ENCODE assay signal across 8 cellular contexts in the genomic region with DNA sequence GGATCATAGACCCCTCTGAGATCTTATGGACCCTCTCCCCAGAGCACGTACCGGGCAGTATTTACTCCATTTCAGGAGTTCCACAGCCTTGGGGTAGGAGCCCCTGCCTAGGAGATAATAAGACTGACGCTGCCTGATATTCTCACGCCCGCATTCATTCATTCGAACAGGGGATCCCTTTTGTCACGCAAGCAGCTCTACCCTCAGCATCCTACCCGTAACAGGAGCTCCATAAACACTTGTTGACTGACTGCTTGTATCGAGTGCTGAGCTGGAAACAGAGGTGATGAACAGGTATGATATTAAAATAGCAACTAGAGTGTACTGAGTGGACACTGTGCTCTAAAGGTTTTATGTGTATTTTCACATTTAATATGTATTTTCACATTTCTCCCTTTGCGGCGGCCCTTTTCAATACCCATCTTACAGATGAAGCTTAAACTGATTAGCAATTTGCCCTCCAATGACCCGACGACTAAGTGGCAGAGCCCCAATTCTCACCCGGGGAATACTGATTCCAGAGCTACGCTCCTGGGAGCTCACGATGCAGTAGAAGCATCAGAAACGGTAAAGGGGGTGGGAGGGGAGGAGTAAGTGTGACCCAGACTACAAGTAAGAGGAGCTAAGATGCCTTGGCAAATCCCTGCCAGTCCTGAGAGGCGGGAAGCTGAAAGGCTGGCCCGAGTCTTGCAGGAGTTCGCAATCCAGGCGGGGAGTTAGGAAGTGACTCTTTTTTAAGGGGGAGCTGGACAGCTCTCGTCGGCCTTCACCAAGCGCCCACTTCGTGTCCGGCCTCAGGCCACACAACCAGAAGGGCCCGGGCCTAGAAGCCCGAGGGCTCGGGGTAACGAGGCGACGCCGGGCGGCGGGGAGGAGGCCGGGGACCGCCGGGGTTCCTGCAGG.
DNase-seq lines count a peak whose midpoint lies in the region; ATAC-seq and TF ChIP-seq lines count a peak whose summit lies in the region.

No MANE protein-coding gene starts in this region.

- peaks cover 21% of the 10 kb centered on the region for H3K4me1 Mint-ChIP-seq in T-helper 1 cell treated with Interleukin-12 subunit alpha and Interleukin-12 subunit beta and Interleukin-4 antibody, amounts not matched to agents 30 μg/mL and 1 μg/mL, for 36 hours (ENCODE audit: low read depth)

- no peak for TF ChIP-seq EP300 in Ishikawa (IDR thresholded peaks at IDR 0.05; ENCODE audit: borderline replicate concordance)

- peak overlapping the region; percentile 100 for H3K27ac ChIP-seq in cingulate gyrus (ENCODE audit: low read depth, low read length)

- H3K9me3 Mint-ChIP-seq in T-helper 1 cell treated with Interleukin-12 subunit alpha and Interleukin-12 subunit beta and Interleukin-4 antibody, amounts not matched to agents 30 μg/mL and 1 μg/mL, for 36 hours = no peaks in the 10 kb centered on the region

- H3K27ac Mint-ChIP-seq in T-helper 1 cell treated with Interleukin-12 subunit alpha and Interleukin-12 subunit beta and Interleukin-4 antibody, amounts not matched to agents 30 μg/mL and 1 μg/mL, for 36 hours = peak overlapping the region; percentile 86

- H3K36me3 Mint-ChIP-seq in T-helper 1 cell treated with Interleukin-12 subunit alpha and Interleukin-12 subunit beta and Interleukin-4 antibody, amounts not matched to agents 30 μg/mL and 1 μg/mL, for 36 hours (ENCODE audit: low read depth) = peaks cover 2% of the 10 kb centered on the region

- DNase-seq in GM04503 (ENCODE audit: low read depth) = peak; percentile 32
- DNase-seq in kidney glomerular epithelial cell (lab: John Stamatoyannopoulos, UW) = peak; percentile 23
- peak; percentile 1 to 3 for DNase-seq in stimulated activated CD4-positive, alpha-beta T cell treated with anti-CD3 and anti-CD28 coated beads, Interleukin-15, amount 100 ng/mL, for 1 hour (ENCODE audit: low read depth in 1 of 2, low spot score in 1 of 2)
- DNase-seq in activated CD4-positive, CD25-positive, alpha-beta regulatory T cell (lab: John Stamatoyannopoulos, UW) = no peak

- H3K4me3 Mint-ChIP-seq in T-helper 1 cell treated with Interleukin-12 subunit alpha and Interleukin-12 subunit beta and Interleukin-4 antibody, amounts not matched to agents 30 μg/mL and 1 μg/mL, for 36 hours = peak overlapping the region; percentile 94

- no peak for TF ChIP-seq RAD21 in Ishikawa (IDR thresholded peaks at IDR 0.05; ENCODE audit: low read depth)

- peaks cover 6% of the 10 kb centered on the region for H3K27me3 Mint-ChIP-seq in T-helper 1 cell treated with Interleukin-12 subunit alpha and Interleukin-12 subunit beta and Interleukin-4 antibody, amounts not matched to agents 30 μg/mL and 1 μg/mL, for 36 hours (ENCODE audit: low read depth)

- ATAC-seq in GM21737 (IDR thresholded peaks at IDR 0.05; ENCODE audit: unreplicated experiment) = peak; percentile 8

TF ChIP-seq in Ishikawa, 13 proteins besides CTCF, POLR2A, EP300 and RAD21:
- TF ChIP-seq EGR1 (IDR thresholded peaks at IDR 0.05) = no peak
- TF ChIP-seq, protein P1, sequence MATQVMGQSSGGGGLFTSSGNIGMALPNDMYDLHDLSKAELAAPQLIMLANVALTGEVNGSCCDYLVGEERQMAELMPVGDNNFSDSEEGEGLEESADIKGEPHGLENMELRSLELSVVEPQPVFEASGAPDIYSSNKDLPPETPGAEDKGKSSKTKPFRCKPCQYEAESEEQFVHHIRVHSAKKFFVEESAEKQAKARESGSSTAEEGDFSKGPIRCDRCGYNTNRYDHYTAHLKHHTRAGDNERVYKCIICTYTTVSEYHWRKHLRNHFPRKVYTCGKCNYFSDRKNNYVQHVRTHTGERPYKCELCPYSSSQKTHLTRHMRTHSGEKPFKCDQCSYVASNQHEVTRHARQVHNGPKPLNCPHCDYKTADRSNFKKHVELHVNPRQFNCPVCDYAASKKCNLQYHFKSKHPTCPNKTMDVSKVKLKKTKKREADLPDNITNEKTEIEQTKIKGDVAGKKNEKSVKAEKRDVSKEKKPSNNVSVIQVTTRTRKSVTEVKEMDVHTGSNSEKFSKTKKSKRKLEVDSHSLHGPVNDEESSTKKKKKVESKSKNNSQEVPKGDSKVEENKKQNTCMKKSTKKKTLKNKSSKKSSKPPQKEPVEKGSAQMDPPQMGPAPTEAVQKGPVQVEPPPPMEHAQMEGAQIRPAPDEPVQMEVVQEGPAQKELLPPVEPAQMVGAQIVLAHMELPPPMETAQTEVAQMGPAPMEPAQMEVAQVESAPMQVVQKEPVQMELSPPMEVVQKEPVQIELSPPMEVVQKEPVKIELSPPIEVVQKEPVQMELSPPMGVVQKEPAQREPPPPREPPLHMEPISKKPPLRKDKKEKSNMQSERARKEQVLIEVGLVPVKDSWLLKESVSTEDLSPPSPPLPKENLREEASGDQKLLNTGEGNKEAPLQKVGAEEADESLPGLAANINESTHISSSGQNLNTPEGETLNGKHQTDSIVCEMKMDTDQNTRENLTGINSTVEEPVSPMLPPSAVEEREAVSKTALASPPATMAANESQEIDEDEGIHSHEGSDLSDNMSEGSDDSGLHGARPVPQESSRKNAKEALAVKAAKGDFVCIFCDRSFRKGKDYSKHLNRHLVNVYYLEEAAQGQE (IDR thresholded peaks at IDR 0.05; ENCODE audit: low read depth) = peak; percentile 68

Comparison
In these comparisons a context has a peak if more than half of its experiments do, and no peak if none do; other contexts are left out.
1. DNase-seq: peak in GM04503 (single experiment), kidney glomerular epithelial cell (single experiment) and stimulated activated CD4-positive, alpha-beta T cell treated with anti-CD3 and anti-CD28 coated beads, Interleukin-15, amount 100 ng/mL, for 1 hour (2 of 2); none in activated CD4-positive, CD25-positive, alpha-beta regulatory T cell (0 of 4).